In the genomic region with DNA sequence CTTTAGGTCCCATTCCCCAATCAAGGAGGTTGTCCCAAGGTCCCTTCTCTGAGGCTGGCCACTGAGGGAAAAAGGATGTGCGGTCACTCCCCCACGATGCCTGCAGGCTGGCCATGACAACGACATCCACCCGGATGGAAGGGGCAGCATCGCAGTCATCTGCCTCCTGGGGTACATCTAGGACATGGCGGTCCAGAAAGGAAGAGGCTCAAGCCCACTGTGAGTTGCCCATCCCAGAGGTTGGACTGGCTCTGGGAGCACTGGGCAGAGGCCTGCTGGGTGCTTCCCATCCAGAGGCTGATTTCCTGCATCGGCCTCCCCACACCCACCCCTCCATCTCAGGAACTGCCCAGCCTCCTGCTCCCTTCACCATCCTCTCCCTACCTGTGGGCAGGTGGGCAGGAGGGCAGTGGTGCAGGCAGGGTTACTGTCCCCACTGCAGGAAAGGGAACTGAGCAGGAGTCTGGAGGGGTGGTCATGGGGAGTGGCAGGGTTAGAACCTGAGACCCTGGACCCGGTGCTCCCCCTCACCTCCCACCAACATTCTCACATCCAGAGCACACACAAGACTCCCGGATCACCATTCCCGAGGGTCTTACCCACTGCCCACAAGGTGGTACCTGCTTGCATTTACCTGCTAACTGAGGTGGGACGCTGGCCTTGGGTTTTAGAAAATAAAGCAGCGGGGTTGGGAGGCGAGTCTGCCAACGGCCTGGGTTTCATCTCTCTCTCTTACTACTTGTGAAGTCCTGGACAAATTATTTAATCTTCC, we compare ENCODE assay signal across 28 cellular contexts. TPM values are rescaled to one million over a fixed set of nuclear protein-coding genes. Genes with fewer than 3 reads are reported as not detected.
DNase-seq lines count a peak whose midpoint lies in the region; ATAC-seq and TF ChIP-seq lines count a peak whose summit lies in the region.
"Had no signal": no experiment of that assay in that cellular context is flagged by ENCODE, and none has a peak within 500 bp of the region (broad histone marks: within the 10 kb centered on the region; RNA-seq: fewer than 3 reads in every experiment).

No MANE protein-coding gene starts in this region.

- H3K4me3 ChIP-seq in BE2C (ENCODE audit: low read depth, low read length) = no peak overlapping the region
- H3K4me3 ChIP-seq in H7 (ENCODE audit: insufficient read depth, low read depth, low read length) = no peak overlapping the region
- H3K4me3 ChIP-seq in coronary artery = no peak overlapping the region
- H3K4me3 ChIP-seq in right atrium auricular region = no peak overlapping the region
- H3K4me3 ChIP-seq: BLaER1, colonic mucosa, esophagus muscularis mucosa, heart left ventricle, MG63, neural progenitor cell, prostate gland had no signal

- H3K36me3 Mint-ChIP-seq in osteocyte (ENCODE audit: unreplicated experiment) = peaks cover 15% of the 10 kb centered on the region
- H3K36me3 Mint-ChIP-seq in natural killer cell = no peaks in the 10 kb centered on the region

- H3K9me3 ChIP-seq in BE2C (no peaks in the 10 kb centered on the region), right atrium auricular region (no peaks in the 10 kb centered on the region)
- H3K9me3 ChIP-seq: BLaER1, colonic mucosa, heart left ventricle, MG63, prostate gland had no signal

- no peaks in the 10 kb centered on the region for H3K27me3 ChIP-seq in BE2C
- H3K27me3 ChIP-seq in H7 (ENCODE audit: control insufficient read depth, insufficient read depth, low read length) = no peaks in the 10 kb centered on the region
- no peaks in the 10 kb centered on the region for H3K27me3 ChIP-seq in right atrium auricular region
- H3K27me3 ChIP-seq: BLaER1, colonic mucosa, esophagus muscularis mucosa, foreskin keratinocyte, heart left ventricle, MG63, neural progenitor cell had no signal

- H3K4me1 ChIP-seq in BE2C (no peaks in the 10 kb centered on the region), right atrium auricular region (peaks cover 0 to 16% of the 10 kb centered on the region in 2 donors)
- H3K4me1 ChIP-seq: foreskin keratinocyte had no signal

- peaks cover 18% of the 10 kb centered on the region for H3K4me1 Mint-ChIP-seq in osteocyte (ENCODE audit: unreplicated experiment)
- H3K4me1 Mint-ChIP-seq in natural killer cell = peaks cover 7 to 21% of the 10 kb centered on the region in 2 donors

- TF ChIP-seq CTCF in BE2C (IDR thresholded peaks at IDR 0.05; ENCODE audit: low read depth, low read length) = no peak
- TF ChIP-seq CTCF in coronary artery (IDR thresholded peaks at IDR 0.05) = no peak
- no peak for TF ChIP-seq CTCF in osteocyte (IDR thresholded peaks at IDR 0.05)
- no peak for TF ChIP-seq CTCF in natural killer cell (IDR thresholded peaks at IDR 0.05)
- no peak for TF ChIP-seq CTCF in right atrium auricular region (IDR thresholded peaks at IDR 0.05)

- no peak overlapping the region for H3K27ac ChIP-seq in coronary artery
- no peak overlapping the region for H3K27ac ChIP-seq in right atrium auricular region
- H3K27ac ChIP-seq: BLaER1, colonic mucosa, esophagus muscularis mucosa, foreskin keratinocyte, heart left ventricle, neural progenitor cell, prostate gland had no signal

- H3K27me3 Mint-ChIP-seq in osteocyte (ENCODE audit: unreplicated experiment) (no peaks in the 10 kb centered on the region), natural killer cell (ENCODE audit: low read depth in 2 of 2) (no peaks in the 10 kb centered on the region)
- H3K27me3 Mint-ChIP-seq: activated naive CD4-positive, alpha-beta T cell treated with anti-CD3 and anti-CD28 coated beads, Interleukin-2, amount 10 ng/mL, durations not matched to agents 7 days and 5 days had no signal

- peaks cover 47% of the 10 kb centered on the region for H3K36me3 ChIP-seq in BE2C
- peaks cover 11% of the 10 kb centered on the region for H3K36me3 ChIP-seq in H7 (replicated peaks; ENCODE audit: control insufficient read depth, insufficient read depth, low read length)
- H3K36me3 ChIP-seq in right atrium auricular region = peaks cover 27% of the 10 kb centered on the region
- H3K36me3 ChIP-seq: neural progenitor cell, prostate gland had no signal

- ATAC-seq in natural killer cell = no peak
- ATAC-seq: activated CD8-positive, alpha-beta T cell treated with anti-CD3 and anti-CD28 coated beads, Interleukin-2, amount 10 ng/mL, durations not matched to agents 7 days and 5 days; foreskin keratinocyte; heart left ventricle; stimulated activated naive CD8-positive, alpha-beta T cell treated with anti-CD3 and anti-CD28 coated beads, Interleukin-15, Interleukin-2, amounts not matched to agents 100 U/mL and 50 U/mL, for 24 hours had no signal

- intact Hi-C loops in natural killer cell (cut with micrococcal nuclease) = no loop called here

- H3K9me3 Mint-ChIP-seq in osteocyte (ENCODE audit: unreplicated experiment) (no peaks in the 10 kb centered on the region), natural killer cell (no peaks in the 10 kb centered on the region)
- H3K9me3 Mint-ChIP-seq: activated naive CD4-positive, alpha-beta T cell treated with anti-CD3 and anti-CD28 coated beads, Interleukin-2, amount 10 ng/mL, durations not matched to agents 7 days and 5 days; H9 had no signal

- H3K4me3 Mint-ChIP-seq in osteocyte (ENCODE audit: unreplicated experiment) = no peak overlapping the region
- H3K4me3 Mint-ChIP-seq in natural killer cell = no peak overlapping the region
- H3K4me3 Mint-ChIP-seq: activated CD8-positive, alpha-beta T cell treated with anti-CD3 and anti-CD28 coated beads, Interleukin-2, amount 10 ng/mL, durations not matched to agents 7 days and 5 days; activated naive CD4-positive, alpha-beta T cell treated with anti-CD3 and anti-CD28 coated beads, Interleukin-2, amount 10 ng/mL, durations not matched to agents 7 days and 5 days; H9; neural progenitor cell had no signal

- no peak overlapping the region for H3K27ac Mint-ChIP-seq in osteocyte (ENCODE audit: unreplicated experiment)
- H3K27ac Mint-ChIP-seq in natural killer cell = no peak overlapping the region
- H3K27ac Mint-ChIP-seq: activated CD8-positive, alpha-beta T cell treated with anti-CD3 and anti-CD28 coated beads, Interleukin-2, amount 10 ng/mL, durations not matched to agents 7 days and 5 days; activated naive CD4-positive, alpha-beta T cell treated with anti-CD3 and anti-CD28 coated beads, Interleukin-2, amount 10 ng/mL, durations not matched to agents 7 days and 5 days; H9; neural progenitor cell had no signal

- DNase-seq in BE2C (peak; percentile 9), H7 (peak; percentile 37), coronary artery (ENCODE audit: low spot score) (peak; percentile 58), osteocyte (ENCODE audit: extremely low spot score, unreplicated experiment) (peak; percentile 72), natural killer cell (no peak), right atrium auricular region (ENCODE audit: low spot score) (no peak), NCI-H226 (no peak)
- DNase-seq: activated CD4-positive, CD25-positive, alpha-beta regulatory T cell treated with anti-CD3 and anti-CD28 coated beads, Interleukin-2, amount 50 U/mL, for 72 hours; activated CD8-positive, alpha-beta T cell treated with anti-CD3 and anti-CD28 coated beads, Interleukin-2, amount 10 ng/mL, durations not matched to agents 7 days and 5 days; activated naive CD4-positive, alpha-beta T cell treated with anti-CD3 and anti-CD28 coated beads, Interleukin-2, amount 10 ng/mL, durations not matched to agents 7 days and 5 days; activated T-cell treated with anti-CD3 and anti-CD28 coated beads, Interleukin-2, amount 50 U/mL, for 48 hours; anterior cingulate cortex; colonic mucosa; DMS53; effector memory CD4-positive, alpha-beta T cell; foreskin keratinocyte; H9; KG1; mammary epithelial cell; NCI-H2029; NCI-H69; stimulated activated naive CD8-positive, alpha-beta T cell treated with anti-CD3 and anti-CD28 coated beads, Interleukin-15, Interleukin-2, amounts not matched to agents 100 U/mL and 50 U/mL, for 24 hours had no signal

RNA-seq across cellular contexts. Expression of gene RCE1, which starts 4.4 kb away (rescaled TPM):
- polyA plus RNA-seq in BE2C (2012; ENCODE audit: insufficient read depth, insufficient read length, low read depth) = 89.7 TPM
- 43.1 and 50.6 TPM in 2 replicates for total RNA-seq in H7 (2014; rRNA removed; shearing (Covaris generic))
- total RNA-seq in osteocyte = 20.3 and 21.3 TPM in 2 replicates
- total RNA-seq in natural killer cell = 10 to 100 TPM; 41.3 to 47.0 (median 41.7) TPM
- total RNA-seq in right atrium auricular region = 1 to 10 TPM; 6.4 to 8.1 TPM

RNA-seq across cellular contexts. Expression of gene LRFN4, which starts 9.2 kb away (rescaled TPM):
- polyA plus RNA-seq in BE2C (2012; ENCODE audit: insufficient read depth, insufficient read length, low read depth) = 87.3 TPM
- total RNA-seq in H7 (2014; rRNA removed; shearing (Covaris generic)) = 62.5 and 65.4 TPM in 2 replicates
- total RNA-seq in osteocyte (41.7 and 45.0 TPM in 2 replicates), natural killer cell (1 to 10 TPM; 1.2 to 3.4 (median 2.0) TPM), right atrium auricular region (10 to 100 TPM in 1 of 2 donors, 1 to 10 TPM in 1; 8.6 to 13.2 TPM)

Comparison
In these comparisons a context has a peak if more than half of its experiments do, and no peak if none do; other contexts are left out.
1. DNase-seq: peak in BE2C (single experiment), H7 (single experiment), coronary artery (single experiment) and osteocyte (single experiment); none in natural killer cell (single experiment), right atrium auricular region (single experiment) and NCI-H226 (single experiment).